8 cellular contexts compared by ENCODE assay signal in the genomic region with DNA sequence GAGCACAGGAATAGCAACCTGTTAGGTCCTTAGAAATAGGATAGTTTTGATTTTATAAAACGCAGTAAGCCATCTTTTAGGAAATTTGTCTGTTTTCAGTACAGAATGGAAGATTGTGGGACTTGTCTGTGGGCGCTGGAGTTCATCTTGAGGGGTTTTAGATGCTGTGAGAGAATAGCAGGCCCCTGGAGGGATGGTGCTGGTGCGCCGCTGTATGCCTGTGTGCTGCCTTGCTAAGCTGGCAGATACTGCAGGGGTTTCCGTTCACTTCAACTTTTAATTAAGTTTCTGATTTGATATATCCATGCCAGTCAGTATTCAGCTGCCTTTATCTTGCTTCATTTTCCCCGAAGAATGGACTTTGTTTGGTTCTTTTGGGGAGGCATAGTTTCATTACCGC. TPM values are rescaled to one million over a fixed set of nuclear protein-coding genes. Genes with fewer than 3 reads are reported as not detected.
"Had no signal": no experiment of that assay in that cellular context is flagged by ENCODE, and none has a peak within 500 bp of the region (broad histone marks: within the 10 kb centered on the region; RNA-seq: fewer than 3 reads in every experiment).

No MANE protein-coding gene starts in this region.

- H3K4me3 ChIP-seq: GM23248, HAP-1 had no signal

- H3K27ac Mint-ChIP-seq: HFFc6, IgD-negative memory B cell had no signal

- H3K4me3 Mint-ChIP-seq: HFFc6, IgD-negative memory B cell had no signal

- H3K36me3 Mint-ChIP-seq: IgD-negative memory B cell had no signal

- H3K9me3 ChIP-seq: HAP-1 had no signal

- DNase-seq: GM23248, GOT3, H7, HFFc6 had no signal

- H3K36me3 ChIP-seq: HAP-1 had no signal

- H3K27ac ChIP-seq: GM23248, HL-60 had no signal

- H3K9me3 Mint-ChIP-seq: IgD-negative memory B cell had no signal

RNA-seq across cellular contexts. Expression of gene CACNA2D3, which starts 4.2 kb away (rescaled TPM):
- total RNA-seq: HepG2 had no signal
- polyA plus RNA-seq: HepG2, IgD-negative memory B cell had no signal
